Comparison of ENCODE assay signal across 8 cellular contexts in genomic region chr9:22009563-22009867, GRCh38. TPM values are rescaled to one million over a fixed set of nuclear protein-coding genes. Genes with fewer than 3 reads are reported as not detected.
DNase-seq lines count a peak whose midpoint lies in the region; ATAC-seq and TF ChIP-seq lines count a peak whose summit lies in the region.

No MANE protein-coding gene starts in this region.

- H3K4me2 ChIP-seq in PC-3 (ENCODE audit: low read length): peak overlapping the region; percentile 87

- H3K9ac ChIP-seq in PC-3 (ENCODE audit: low read length) (peak overlapping the region; percentile 63), stomach smooth muscle (ENCODE audit: low read length in 2 of 2) (peak overlapping the region in 1 of 2 donors; percentile 48)

- no peak for TF ChIP-seq CTCF in GM12875 (IDR thresholded peaks at IDR 0.05; ENCODE audit: borderline replicate concordance, insufficient read depth, low read depth, low read length)
- TF ChIP-seq CTCF in PC-3 (conservative IDR thresholded peaks at IDR 0.05; ENCODE audit: low read depth, low read length): 0 out of 2 replicates have a peak, but pooled peaks have one; percentile 24
- TF ChIP-seq CTCF in foreskin keratinocyte (conservative IDR thresholded peaks at IDR 0.05): no peak

- H3K4me1 ChIP-seq in PC-3 (ENCODE audit: insufficient read depth, low read length): peaks cover 9% of the 10 kb centered on the region
- peaks cover 17% of the 10 kb centered on the region for H3K4me1 ChIP-seq in foreskin keratinocyte
- H3K4me1 ChIP-seq in stomach smooth muscle (ENCODE audit: control insufficient read depth, insufficient read depth, low read length): no peaks in the 10 kb centered on the region

- H3K9me3 ChIP-seq in PC-3 (ENCODE audit: low read length) (no peaks in the 10 kb centered on the region), stomach smooth muscle (ENCODE audit: control insufficient read depth in 2 of 2, low read length in 2 of 2) (no peaks in the 10 kb centered on the region)

- CTCF ChIA-PET in PC-3 (lab: Charles Lee): interaction anchor here (0.8 to 1.7 kb wide), 6 partner anchors 13 to 235 kb away, joined by 3 to 15 read pairs (median 5); no protein-coding TSS in a partner anchor

- TSS peak; percentile 84 for BruUV-seq in PC-3 (replicated peaks; lab: Mats Ljungman, UMichigan)

- H3K27me3 ChIP-seq in PC-3 (ENCODE audit: low read length): no peaks in the 10 kb centered on the region
- peaks cover 18% of the 10 kb centered on the region for H3K27me3 ChIP-seq in foreskin keratinocyte
- peaks cover 18 to 33% of the 10 kb centered on the region in 2 donors for H3K27me3 ChIP-seq in stomach smooth muscle (ENCODE audit: control insufficient read depth in 1 of 2, insufficient read depth in 2 of 2, low read length in 2 of 2)

- H3K27ac ChIP-seq in PC-3 (ENCODE audit: low read length): peak overlapping the region; percentile 90
- H3K27ac ChIP-seq in foreskin keratinocyte: no peak overlapping the region
- H3K27ac ChIP-seq in stomach smooth muscle (ENCODE audit: low read length): no peak overlapping the region

- peak; percentile 28 for ATAC-seq in GM21825 (IDR thresholded peaks at IDR 0.05; ENCODE audit: unreplicated experiment)
- ATAC-seq in PC-3: no peak
- peak; percentile 0 for ATAC-seq in foreskin keratinocyte

- H3K36me3 ChIP-seq in PC-3 (ENCODE audit: low read depth, low read length): peaks cover 5% of the 10 kb centered on the region; the same call in 1 of the 2 replicates
- H3K36me3 ChIP-seq in stomach smooth muscle (ENCODE audit: control insufficient read depth in 2 of 2, insufficient read depth in 2 of 2, low read length in 2 of 2): no peaks in the 10 kb centered on the region

- DNase-seq in PC-3: no peak
- DNase-seq in foreskin keratinocyte: no peak
- no peak for DNase-seq in stimulated activated CD4-positive, alpha-beta T cell treated with anti-CD3 and anti-CD28 coated beads, Interleukin-12 subunit alpha, Interleukin-12 subunit beta, amount 100 ng/mL, for 4 hours
- DNase-seq in activated CD8-positive, alpha-beta memory T cell treated with anti-CD3 and anti-CD28 coated beads for 24 hours: no peak
- DNase-seq in HCEC 1CT: no peak

- H2AFZ ChIP-seq in PC-3 (ENCODE audit: low read length): peak overlapping the region; percentile 61

- POLR2A ChIA-PET in PC-3 (lab: Charles Lee; ENCODE audit: unreplicated experiment): interaction anchor here (0.5 to 1.3 kb wide), 8 partner anchors 32 to 466 kb away, joined by 3 to 9 read pairs (median 4); no protein-coding TSS in a partner anchor

- no peaks in the 10 kb centered on the region for H3K9me2 ChIP-seq in PC-3 (replicated peaks; ENCODE audit: low read length)

- H3K4me3 ChIP-seq in GM12875 (ENCODE audit: low read depth, low read length): peak overlapping the region; percentile 70
- peak overlapping the region; percentile 87 for H3K4me3 ChIP-seq in PC-3 (ENCODE audit: low read length)
- H3K4me3 ChIP-seq in stomach smooth muscle (ENCODE audit: low read length in 2 of 2): peak overlapping the region; percentile 78 to 87

- H3K79me2 ChIP-seq in PC-3 (ENCODE audit: low read length): peaks cover 45% of the 10 kb centered on the region

- H4K20me1 ChIP-seq in PC-3 (ENCODE audit: low read length): peaks cover 8% of the 10 kb centered on the region

- intact Hi-C loops in PC-3 (cut with micrococcal nuclease): loop anchor here (2.0 to 5.0 kb wide), 4 partner anchors 33 to 229 kb away; no protein-coding TSS in a partner anchor

- H3F3A ChIP-seq in PC-3 (ENCODE audit: low read length, unreplicated experiment): no peaks in the 10 kb centered on the region

RNA-seq across cellular contexts. Expression of gene CDKN2B, which starts 0.4 kb away (rescaled TPM):
- total RNA-seq in PC-3 (2014; rRNA removed) (32.2 and 32.7 TPM in 2 replicates), foreskin keratinocyte (4.7 and 9.0 TPM in 2 replicates)
- 2.9 and 4.3 TPM in 2 replicates for polyA plus RNA-seq in foreskin keratinocyte

RNA-seq across cellular contexts. Expression of gene CDKN2B-AS1, which starts 14.9 kb away (rescaled TPM):
- 0.40 and 2.0 TPM in 2 replicates for total RNA-seq in PC-3 (2014; rRNA removed)
- total RNA-seq in foreskin keratinocyte: 0.71 and 1.4 TPM in 2 replicates
- 0.56 and 0.67 TPM in 2 replicates for polyA plus RNA-seq in foreskin keratinocyte

RNA-seq across cellular contexts. Expression of gene CDKN2A, which starts 15.3 kb away (rescaled TPM):
- 273 and 293 TPM in 2 replicates for total RNA-seq in PC-3 (2014; rRNA removed)
- 4.9 and 12.8 TPM in 2 replicates for total RNA-seq in foreskin keratinocyte
- 10.1 and 20.8 TPM in 2 replicates for polyA plus RNA-seq in foreskin keratinocyte

Comparison
In these comparisons a context has a peak if more than half of its experiments do, and no peak if none do; other contexts are left out.
1. RNA of gene CDKN2A, which starts 15.3 kb away (total RNA-seq): 273 to 293 TPM in PC-3; 4.9 to 12.8 TPM in foreskin keratinocyte; every median in the first group is over 10 times any median in the second.
2. Peak in every context shown above with its lines, with median percentiles within 50 percentile points of each other: H3K4me3 ChIP-seq.